15 cellular contexts compared by ENCODE assay signal in genomic region chr7:105782391-105783063, GRCh38.
DNase-seq lines count a peak whose midpoint lies in the region; ATAC-seq and TF ChIP-seq lines count a peak whose summit lies in the region.
"Had no signal": no experiment of that assay in that cellular context is flagged by ENCODE, and none has a peak within 500 bp of the region (broad histone marks: within the 10 kb centered on the region; RNA-seq: fewer than 3 reads in every experiment).

No MANE protein-coding gene starts in this region.

- no peaks in the 10 kb centered on the region for H3K9me3 ChIP-seq in aorta (ENCODE audit: control insufficient read depth, low read length)
- H3K9me3 ChIP-seq: right atrium auricular region had no signal

- H3K27me3 Mint-ChIP-seq in natural killer cell treated with Interleukin-12 subunit alpha and Interleukin-12 subunit beta and Interleukin-15 and Interleukin-18, amount 100 ng/mL, for 72 hours: no peaks in the 10 kb centered on the region
- H3K27me3 Mint-ChIP-seq in natural killer cell (ENCODE audit: low read depth in 2 of 2): no peaks in the 10 kb centered on the region
- H3K27me3 Mint-ChIP-seq in activated naive CD4-positive, alpha-beta T cell treated with anti-CD3 and anti-CD28 coated beads for 36 hours (ENCODE audit: low read depth): peaks cover 2% of the 10 kb centered on the region
- H3K27me3 Mint-ChIP-seq: CD4-positive, alpha-beta memory T cell; type B pancreatic cell had no signal

- peaks cover 0 to 5% of the 10 kb centered on the region in 2 donors for H3K4me1 Mint-ChIP-seq in natural killer cell treated with Interleukin-12 subunit alpha and Interleukin-12 subunit beta and Interleukin-15 and Interleukin-18, amount 100 ng/mL, for 72 hours (ENCODE audit: low read depth in 2 of 2)
- H3K4me1 Mint-ChIP-seq in natural killer cell: peaks cover 2% of the 10 kb centered on the region in 2 donors
- peaks cover 20% of the 10 kb centered on the region for H3K4me1 Mint-ChIP-seq in activated naive CD4-positive, alpha-beta T cell treated with anti-CD3 and anti-CD28 coated beads for 36 hours (ENCODE audit: low read depth)

- ATAC-seq in natural killer cell treated with Interleukin-12 subunit alpha and Interleukin-12 subunit beta and Interleukin-15 and Interleukin-18, amount 100 ng/mL, for 72 hours: peak in 1 of 2 donors; percentile 62
- ATAC-seq in natural killer cell: no peak
- ATAC-seq in aorta (ENCODE audit: low FRiP score): peak; percentile 14
- ATAC-seq in HG02571 (IDR thresholded peaks at IDR 0.05; ENCODE audit: unreplicated experiment): no peak
- no peak for ATAC-seq in HG02870 (IDR thresholded peaks at IDR 0.05; ENCODE audit: unreplicated experiment)

- 91 to 93% methylated on average over 10 of the region's 10 CpGs for WGBS in aorta, 2 donors

- H3K4me3 ChIP-seq in aorta (ENCODE audit: low read length in 2 of 2): no peak overlapping the region
- H3K4me3 ChIP-seq: right atrium auricular region had no signal

- intact Hi-C loops in natural killer cell (cut with micrococcal nuclease): no loop called here
- intact Hi-C loops in activated naive CD4-positive, alpha-beta T cell treated with anti-CD3 and anti-CD28 coated beads for 36 hours (cut with micrococcal nuclease): no loop called here
- intact Hi-C loops in aorta (cut with DNase I): no loop called here

- TF ChIP-seq CTCF in natural killer cell (IDR thresholded peaks at IDR 0.05): no peak

- no peak overlapping the region for H3K27ac ChIP-seq in aorta (ENCODE audit: low read depth in 1 of 2, low read length in 2 of 2)
- H3K27ac ChIP-seq: right atrium auricular region had no signal

- no peaks in the 10 kb centered on the region for H3K9me3 Mint-ChIP-seq in natural killer cell treated with Interleukin-12 subunit alpha and Interleukin-12 subunit beta and Interleukin-15 and Interleukin-18, amount 100 ng/mL, for 72 hours
- no peaks in the 10 kb centered on the region for H3K9me3 Mint-ChIP-seq in natural killer cell
- no peaks in the 10 kb centered on the region for H3K9me3 Mint-ChIP-seq in activated naive CD4-positive, alpha-beta T cell treated with anti-CD3 and anti-CD28 coated beads for 36 hours
- H3K9me3 Mint-ChIP-seq: CD4-positive, alpha-beta memory T cell had no signal

- no peak overlapping the region for H3K27ac Mint-ChIP-seq in natural killer cell treated with Interleukin-12 subunit alpha and Interleukin-12 subunit beta and Interleukin-15 and Interleukin-18, amount 100 ng/mL, for 72 hours
- no peak overlapping the region for H3K27ac Mint-ChIP-seq in natural killer cell
- H3K27ac Mint-ChIP-seq in activated naive CD4-positive, alpha-beta T cell treated with anti-CD3 and anti-CD28 coated beads for 36 hours: no peak overlapping the region
- H3K27ac Mint-ChIP-seq: type B pancreatic cell had no signal

- H3K27me3 ChIP-seq in aorta (ENCODE audit: control insufficient read depth in 1 of 2, insufficient read depth in 2 of 2, low read length in 1 of 2): no peaks in the 10 kb centered on the region
- H3K27me3 ChIP-seq: right atrium auricular region had no signal

- CTCF ChIA-PET in activated naive CD4-positive, alpha-beta T cell treated with anti-CD3 and anti-CD28 coated beads for 36 hours (lab: Charles Lee): interaction anchor here (0.7 to 1.0 kb wide), 2 partner anchors 22 to 35 kb away, joined by 3 read pairs; no protein-coding TSS in a partner anchor

- H3K4me3 Mint-ChIP-seq in natural killer cell treated with Interleukin-12 subunit alpha and Interleukin-12 subunit beta and Interleukin-15 and Interleukin-18, amount 100 ng/mL, for 72 hours: no peak overlapping the region
- H3K4me3 Mint-ChIP-seq in natural killer cell: no peak overlapping the region
- no peak overlapping the region for H3K4me3 Mint-ChIP-seq in activated naive CD4-positive, alpha-beta T cell treated with anti-CD3 and anti-CD28 coated beads for 36 hours
- H3K4me3 Mint-ChIP-seq: CD4-positive, alpha-beta memory T cell; type B pancreatic cell had no signal

- no peaks in the 10 kb centered on the region for H3K4me1 ChIP-seq in aorta (ENCODE audit: control insufficient read depth in 1 of 2, insufficient read depth in 2 of 2, low read length in 2 of 2)
- H3K4me1 ChIP-seq: right atrium auricular region had no signal

- H3K36me3 Mint-ChIP-seq in natural killer cell treated with Interleukin-12 subunit alpha and Interleukin-12 subunit beta and Interleukin-15 and Interleukin-18, amount 100 ng/mL, for 72 hours: no peaks in the 10 kb centered on the region
- no peaks in the 10 kb centered on the region for H3K36me3 Mint-ChIP-seq in natural killer cell
- H3K36me3 Mint-ChIP-seq in activated naive CD4-positive, alpha-beta T cell treated with anti-CD3 and anti-CD28 coated beads for 36 hours (ENCODE audit: low read depth): peaks cover 3% of the 10 kb centered on the region

- H3K36me3 ChIP-seq in aorta (ENCODE audit: control insufficient read depth in 1 of 2, insufficient read depth in 2 of 2, low read length in 1 of 2): no peaks in the 10 kb centered on the region
- H3K36me3 ChIP-seq: right atrium auricular region had no signal

- peak; percentile 42 for DNase-seq in natural killer cell treated with Interleukin-12 subunit alpha and Interleukin-12 subunit beta and Interleukin-15 and Interleukin-18, amount 100 ng/mL, for 72 hours (ENCODE audit: low spot score)
- DNase-seq in natural killer cell (no peak), kidney glomerular epithelial cell (lab: John Stamatoyannopoulos, UW) (peak; percentile 64), aorta (no peak), NCI-H1436 treated with DMSO at 0.1 percent for 48 hours (lab: John Stamatoyannopoulos, UW) (no peak)
- DNase-seq in activated naive CD4-positive, alpha-beta T cell treated with anti-CD3 and anti-CD28 coated beads for 36 hours: peak; percentile 57
- DNase-seq: activated CD4-positive, CD25-positive, alpha-beta regulatory T cell treated with anti-CD3 and anti-CD28 coated beads, Interleukin-2, amount 50 U/mL, for 72 hours; CD4-positive, alpha-beta memory T cell; effector CD8-positive, alpha-beta T cell; Kasumi-1; left cardiac atrium had no signal

Comparison
In these comparisons a context has a peak if more than half of its experiments do, and no peak if none do; other contexts are left out.
1. DNase-seq: peak in natural killer cell treated with Interleukin-12 subunit alpha and Interleukin-12 subunit beta and Interleukin-15 and Interleukin-18, amount 100 ng/mL, for 72 hours (single experiment), activated naive CD4-positive, alpha-beta T cell treated with anti-CD3 and anti-CD28 coated beads for 36 hours (single experiment) and kidney glomerular epithelial cell (single experiment); none in natural killer cell (single experiment), aorta (0 of 2) and NCI-H1436 treated with DMSO at 0.1 percent for 48 hours (single experiment).